33 cellular contexts compared by ENCODE assay signal in the genomic region with DNA sequence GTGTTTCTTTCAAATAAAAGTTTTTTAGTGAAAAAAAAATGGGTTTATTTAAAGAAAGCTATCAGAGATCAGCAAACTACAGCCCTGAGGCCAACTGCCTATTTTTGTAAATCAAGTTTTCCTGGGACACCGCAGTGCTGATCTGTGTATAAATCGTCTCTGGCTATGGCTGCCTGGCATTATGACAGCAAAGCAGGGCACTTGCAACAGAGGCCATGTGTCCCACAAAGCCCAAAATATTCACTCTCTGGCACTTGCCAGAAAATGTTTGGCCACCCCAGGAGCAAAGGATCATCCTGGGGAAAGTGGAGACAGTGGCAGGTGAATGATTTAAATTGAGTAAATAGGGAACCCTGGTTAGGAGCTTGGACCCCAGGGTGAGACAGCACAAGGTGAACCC.
"Had no signal": no experiment of that assay in that cellular context is flagged by ENCODE, and none has a peak within 500 bp of the region (broad histone marks: within the 10 kb centered on the region; RNA-seq: fewer than 3 reads in every experiment).

No MANE protein-coding gene starts in this region.

- DNase-seq: activated B cell treated with CpG ODN at 0.5 μM for 24 hours; activated CD4-positive, alpha-beta T cell treated with anti-CD3 and anti-CD28 coated beads for 48 hours; activated CD4-positive, alpha-beta T cell treated with anti-CD3 and anti-CD28 coated beads, Interleukin-2, amount 50 U/mL, for 1 hour; activated CD4-positive, alpha-beta T cell treated with anti-CD3 and anti-CD28 coated beads, Interleukin-2, amount 50 U/mL, for 48 hours; activated CD8-positive, alpha-beta memory T cell treated with anti-CD3 and anti-CD28 coated beads for 24 hours; activated CD8-positive, alpha-beta T cell treated with anti-CD3 and anti-CD28 coated beads for 36 hours; activated effector memory CD4-positive, alpha-beta T cell treated with anti-CD3 and anti-CD28 coated beads, Interleukin-2, amount 50 U/mL, for 16 hours; activated naive CD4-positive, alpha-beta T cell treated with anti-CD3 and anti-CD28 coated beads, Interleukin-2, amount 10 ng/mL, durations not matched to agents 7 days and 5 days; activated naive CD8-positive, alpha-beta T cell treated with anti-CD3 and anti-CD28 coated beads, Interleukin-2, amount 10 ng/mL, durations not matched to agents 7 days and 5 days; activated T-cell treated with anti-CD3 and anti-CD28 coated beads, Interleukin-2, amount 50 U/mL, for 4 hours; central memory CD4-positive, alpha-beta T cell; cortex of kidney; dermis blood vessel endothelial cell; effector CD4-positive, alpha-beta T cell; effector memory CD8-positive, alpha-beta T cell; erythroblast; foreskin keratinocyte; gastrocnemius medialis; T-helper 1 cell; T-helper 17 cell; T1000; WERI-Rb-1 had no signal

- FAIRE-seq: colon had no signal

- H3K9me3 Mint-ChIP-seq: activated B cell treated with CpG ODN at 0.5 μM for 24 hours; activated CD8-positive, alpha-beta T cell treated with anti-CD3 and anti-CD28 coated beads for 36 hours; activated naive CD4-positive, alpha-beta T cell treated with anti-CD3 and anti-CD28 coated beads, Interleukin-2, amount 10 ng/mL, durations not matched to agents 7 days and 5 days; activated naive CD4-positive, alpha-beta T cell treated with anti-CD3 and anti-CD28 coated beads, Interleukin-2, amount 50 U/mL, for 72 hours; activated naive CD8-positive, alpha-beta T cell treated with anti-CD3 and anti-CD28 coated beads, Interleukin-2, amount 10 ng/mL, durations not matched to agents 7 days and 5 days; activated T-cell treated with anti-CD3 and anti-CD28 coated beads, Interleukin-2, amount 50 U/mL, for 4 hours; activated T-helper 1 cell treated with anti-CD3 and anti-CD28 coated beads, Interleukin-12 subunit alpha, Interleukin-12 subunit beta, Interleukin-2, Interleukin-4 antibody, amounts not matched to agents 30 ng/mL and 10 ng/mL and 1 ng/mL, durations not matched to agents 14 hours and 24 hours and 36 hours; activated T-helper 2 cell treated with anti-CD3 and anti-CD28 coated beads, Interferon-gamma antibody, Interleukin-2, Interleukin-4, amounts not matched to agents 10 μg/mL and 5 μg/mL and 100 μg/mL, durations not matched to agents 14 hours and 24 hours and 36 hours; effector memory CD8-positive, alpha-beta T cell; T-helper 2 cell treated with Interferon-gamma antibody and Interleukin-4, amounts not matched to agents 5 μg/mL and 100 μg/mL, for 36 hours had no signal

- H3K27me3 ChIP-seq: ascending aorta, cardiac muscle cell, esophagus muscularis mucosa, foreskin keratinocyte, gastrocnemius medialis had no signal

- H3K27ac Mint-ChIP-seq: activated B cell treated with CpG ODN at 0.5 μM for 24 hours; activated CD8-positive, alpha-beta T cell treated with anti-CD3 and anti-CD28 coated beads for 36 hours; activated naive CD4-positive, alpha-beta T cell treated with anti-CD3 and anti-CD28 coated beads, Interleukin-2, amount 10 ng/mL, durations not matched to agents 7 days and 5 days; activated naive CD4-positive, alpha-beta T cell treated with anti-CD3 and anti-CD28 coated beads, Interleukin-2, amount 50 U/mL, for 72 hours; activated naive CD8-positive, alpha-beta T cell treated with anti-CD3 and anti-CD28 coated beads, Interleukin-2, amount 10 ng/mL, durations not matched to agents 7 days and 5 days; activated T-helper 1 cell treated with anti-CD3 and anti-CD28 coated beads, Interleukin-12 subunit alpha, Interleukin-12 subunit beta, Interleukin-2, Interleukin-4 antibody, amounts not matched to agents 30 ng/mL and 10 ng/mL and 1 ng/mL, durations not matched to agents 14 hours and 24 hours and 36 hours; activated T-helper 2 cell treated with anti-CD3 and anti-CD28 coated beads, Interferon-gamma antibody, Interleukin-2, Interleukin-4, amounts not matched to agents 10 μg/mL and 5 μg/mL and 100 μg/mL, durations not matched to agents 14 hours and 24 hours and 36 hours; brain; effector memory CD8-positive, alpha-beta T cell; T-helper 17 cell; T-helper 2 cell treated with Interferon-gamma antibody and Interleukin-4, amounts not matched to agents 5 μg/mL and 100 μg/mL, for 36 hours had no signal

- H3K9me3 ChIP-seq: ascending aorta, breast epithelium, esophagus muscularis mucosa, gastrocnemius medialis had no signal

- H3K27ac ChIP-seq: ascending aorta, breast epithelium, cardiac muscle cell, esophagus muscularis mucosa, foreskin keratinocyte, gastrocnemius medialis, WERI-Rb-1 had no signal

- H3K36me3 ChIP-seq: ascending aorta, breast epithelium, cardiac muscle cell, esophagus muscularis mucosa, gastrocnemius medialis, WERI-Rb-1 had no signal

- H3K4me3 Mint-ChIP-seq: activated B cell treated with CpG ODN at 0.5 μM for 24 hours; activated CD8-positive, alpha-beta T cell treated with anti-CD3 and anti-CD28 coated beads for 36 hours; activated naive CD4-positive, alpha-beta T cell treated with anti-CD3 and anti-CD28 coated beads, Interleukin-2, amount 10 ng/mL, durations not matched to agents 7 days and 5 days; activated naive CD8-positive, alpha-beta T cell treated with anti-CD3 and anti-CD28 coated beads, Interleukin-2, amount 10 ng/mL, durations not matched to agents 7 days and 5 days; activated T-cell treated with anti-CD3 and anti-CD28 coated beads, Interleukin-2, amount 50 U/mL, for 4 hours; activated T-helper 1 cell treated with anti-CD3 and anti-CD28 coated beads, Interleukin-12 subunit alpha, Interleukin-12 subunit beta, Interleukin-2, Interleukin-4 antibody, amounts not matched to agents 30 ng/mL and 10 ng/mL and 1 ng/mL, durations not matched to agents 14 hours and 24 hours and 36 hours; brain; effector memory CD8-positive, alpha-beta T cell; T-helper 17 cell; T-helper 2 cell treated with Interferon-gamma antibody and Interleukin-4, amounts not matched to agents 5 μg/mL and 100 μg/mL, for 36 hours had no signal

- H3K36me3 Mint-ChIP-seq: activated naive CD4-positive, alpha-beta T cell treated with anti-CD3 and anti-CD28 coated beads, Interleukin-2, amount 10 ng/mL, durations not matched to agents 7 days and 5 days; activated naive CD4-positive, alpha-beta T cell treated with anti-CD3 and anti-CD28 coated beads, Interleukin-2, amount 50 U/mL, for 72 hours; activated naive CD8-positive, alpha-beta T cell treated with anti-CD3 and anti-CD28 coated beads, Interleukin-2, amount 10 ng/mL, durations not matched to agents 7 days and 5 days; brain had no signal

- H3K4me3 ChIP-seq: ascending aorta, breast epithelium, cardiac muscle cell, esophagus muscularis mucosa, gastrocnemius medialis had no signal

- ATAC-seq: activated CD4-positive, CD25-positive, alpha-beta regulatory T cell treated with anti-CD3 and anti-CD28 coated beads, Interleukin-2, amount 50 U/mL, for 24 hours; activated CD8-positive, alpha-beta T cell treated with anti-CD3 and anti-CD28 coated beads for 36 hours; activated naive CD4-positive, alpha-beta T cell treated with anti-CD3 and anti-CD28 coated beads, Interleukin-2, amount 50 U/mL, for 72 hours; activated T-cell treated with anti-CD3 and anti-CD28 coated beads, Interleukin-2, amount 50 U/mL, for 4 hours; effector memory CD8-positive, alpha-beta T cell; foreskin keratinocyte; gastrocnemius medialis; T-helper 17 cell had no signal

- H3K4me1 ChIP-seq: ascending aorta, breast epithelium, foreskin keratinocyte, gastrocnemius medialis had no signal

- H3K4me1 Mint-ChIP-seq: activated B cell treated with CpG ODN at 0.5 μM for 24 hours; activated naive CD4-positive, alpha-beta T cell treated with anti-CD3 and anti-CD28 coated beads, Interleukin-2, amount 10 ng/mL, durations not matched to agents 7 days and 5 days; activated naive CD8-positive, alpha-beta T cell treated with anti-CD3 and anti-CD28 coated beads, Interleukin-2, amount 10 ng/mL, durations not matched to agents 7 days and 5 days; T-helper 17 cell had no signal
